ENCODE assay signal across 1 cellular context in genomic region chr16:84062734-84063640, GRCh38.
TF ChIP-seq lines count a peak whose summit lies in the region.

No MANE protein-coding gene starts in this region.

TF ChIP-seq in HEK293, 187 proteins besides CTCF, POLR2A, EP300 and RAD21 (continued from another document):
- TF ChIP-seq PATZ1 (tag by site-specific recombination; IDR thresholded peaks at IDR 0.05) (peak; percentile 51; the same call in 1 of the 2 replicates), ZNF311 (tag by site-specific recombination; IDR thresholded peaks at IDR 0.05; ENCODE audit: borderline replicate concordance) (no peak), SP7 (tag by site-specific recombination; IDR thresholded peaks at IDR 0.05) (0 out of 2 replicates have a peak, but pooled peaks have one; percentile 38), ZNF76 (tag by site-specific recombination; IDR thresholded peaks at IDR 0.05; ENCODE audit: borderline replicate concordance, low read depth) (no peak), ZNF394 (tag by site-specific recombination; IDR thresholded peaks at IDR 0.05; ENCODE audit: borderline replicate concordance) (no peak), ZNF654 (tag by site-specific recombination; IDR thresholded peaks at IDR 0.05; ENCODE audit: low read depth) (peak; percentile 45), PRDM4 (tag by site-specific recombination; IDR thresholded peaks at IDR 0.05) (no peak), KLF16 (tag by site-specific recombination; IDR thresholded peaks at IDR 0.05) (no peak), YY2 (tag by site-specific recombination; IDR thresholded peaks at IDR 0.05) (no peak), ZNF660 (tag by site-specific recombination; IDR thresholded peaks at IDR 0.05) (peak; percentile 59; the same call in 1 of the 2 replicates), ZNF24 (tag by site-specific recombination; IDR thresholded peaks at IDR 0.05) (no peak), INSM2 (tag by site-specific recombination; IDR thresholded peaks at IDR 0.05) (no peak), ZNF274 (IDR thresholded peaks at IDR 0.05; ENCODE audit: low read length) (no peak), ZNF274 (tag by site-specific recombination; IDR thresholded peaks at IDR 0.05; ENCODE audit: borderline replicate concordance) (no peak), ZBTB21 (tag by site-specific recombination; IDR thresholded peaks at IDR 0.05) (no peak), RBAK (tag by site-specific recombination; IDR thresholded peaks at IDR 0.05) (no peak), ZNF169 (tag by site-specific recombination; IDR thresholded peaks at IDR 0.05) (no peak), ZNF510 (tag by site-specific recombination; IDR thresholded peaks at IDR 0.05; ENCODE audit: insufficient replicate concordance) (no peak), IKZF3 (tag by site-specific recombination; IDR thresholded peaks at IDR 0.05) (peak; percentile 37; the same call in 1 of the 2 replicates), ZNF555 (tag by site-specific recombination; conservative IDR thresholded peaks at IDR 0.05) (no peak), KLF10 (tag by site-specific recombination; IDR thresholded peaks at IDR 0.05) (no peak), GLIS1 (tag by site-specific recombination; IDR thresholded peaks at IDR 0.05) (no peak), ZFHX2 (tag by site-specific recombination; conservative IDR thresholded peaks at IDR 0.05) (peak; percentile 30), ZNF248 (tag by site-specific recombination; IDR thresholded peaks at IDR 0.05) (no peak), ZNF777 (tag by site-specific recombination; IDR thresholded peaks at IDR 0.05; ENCODE audit: borderline replicate concordance) (no peak), REPIN1 (tag by site-specific recombination; IDR thresholded peaks at IDR 0.05; ENCODE audit: low read depth) (no peak), ZSCAN16 (tag by site-specific recombination; IDR thresholded peaks at IDR 0.05) (no peak), ZNF561 (tag by site-specific recombination; IDR thresholded peaks at IDR 0.05; ENCODE audit: borderline replicate concordance) (0 out of 2 replicates have a peak, but pooled peaks have one; percentile 36), ZNF157 (tag by site-specific recombination; IDR thresholded peaks at IDR 0.05) (no peak), SP3 (tag by site-specific recombination; IDR thresholded peaks at IDR 0.05) (no peak), ZNF292 (tag by site-specific recombination; IDR thresholded peaks at IDR 0.05; ENCODE audit: borderline replicate concordance, low read depth) (no peak), ZSCAN5A (tag by site-specific recombination; IDR thresholded peaks at IDR 0.05) (no peak), ZNF16 (tag by site-specific recombination; IDR thresholded peaks at IDR 0.05; ENCODE audit: low read depth) (no peak), GLI4 (tag by site-specific recombination; IDR thresholded peaks at IDR 0.05) (no peak)
- TF ChIP-seq, protein P1, sequence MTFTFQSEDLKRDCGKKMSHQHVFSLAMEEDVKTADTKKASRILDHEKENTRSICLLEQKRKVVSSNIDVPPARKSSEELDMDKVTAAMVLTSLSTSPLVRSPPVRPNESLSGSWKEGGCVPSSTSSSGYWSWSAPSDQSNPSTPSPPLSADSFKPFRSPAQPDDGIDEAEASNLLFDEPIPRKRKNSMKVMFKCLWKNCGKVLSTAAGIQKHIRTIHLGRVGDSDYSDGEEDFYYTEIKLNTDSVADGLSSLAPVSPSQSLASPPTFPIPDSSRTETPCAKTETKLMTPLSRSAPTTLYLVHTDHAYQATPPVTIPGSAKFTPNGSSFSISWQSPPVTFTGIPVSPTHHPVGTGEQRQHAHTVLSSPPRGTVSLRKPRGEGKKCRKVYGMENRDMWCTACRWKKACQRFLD (tag by site-specific recombination; IDR thresholded peaks at IDR 0.05), result no peak
- TF ChIP-seq, protein P2, sequence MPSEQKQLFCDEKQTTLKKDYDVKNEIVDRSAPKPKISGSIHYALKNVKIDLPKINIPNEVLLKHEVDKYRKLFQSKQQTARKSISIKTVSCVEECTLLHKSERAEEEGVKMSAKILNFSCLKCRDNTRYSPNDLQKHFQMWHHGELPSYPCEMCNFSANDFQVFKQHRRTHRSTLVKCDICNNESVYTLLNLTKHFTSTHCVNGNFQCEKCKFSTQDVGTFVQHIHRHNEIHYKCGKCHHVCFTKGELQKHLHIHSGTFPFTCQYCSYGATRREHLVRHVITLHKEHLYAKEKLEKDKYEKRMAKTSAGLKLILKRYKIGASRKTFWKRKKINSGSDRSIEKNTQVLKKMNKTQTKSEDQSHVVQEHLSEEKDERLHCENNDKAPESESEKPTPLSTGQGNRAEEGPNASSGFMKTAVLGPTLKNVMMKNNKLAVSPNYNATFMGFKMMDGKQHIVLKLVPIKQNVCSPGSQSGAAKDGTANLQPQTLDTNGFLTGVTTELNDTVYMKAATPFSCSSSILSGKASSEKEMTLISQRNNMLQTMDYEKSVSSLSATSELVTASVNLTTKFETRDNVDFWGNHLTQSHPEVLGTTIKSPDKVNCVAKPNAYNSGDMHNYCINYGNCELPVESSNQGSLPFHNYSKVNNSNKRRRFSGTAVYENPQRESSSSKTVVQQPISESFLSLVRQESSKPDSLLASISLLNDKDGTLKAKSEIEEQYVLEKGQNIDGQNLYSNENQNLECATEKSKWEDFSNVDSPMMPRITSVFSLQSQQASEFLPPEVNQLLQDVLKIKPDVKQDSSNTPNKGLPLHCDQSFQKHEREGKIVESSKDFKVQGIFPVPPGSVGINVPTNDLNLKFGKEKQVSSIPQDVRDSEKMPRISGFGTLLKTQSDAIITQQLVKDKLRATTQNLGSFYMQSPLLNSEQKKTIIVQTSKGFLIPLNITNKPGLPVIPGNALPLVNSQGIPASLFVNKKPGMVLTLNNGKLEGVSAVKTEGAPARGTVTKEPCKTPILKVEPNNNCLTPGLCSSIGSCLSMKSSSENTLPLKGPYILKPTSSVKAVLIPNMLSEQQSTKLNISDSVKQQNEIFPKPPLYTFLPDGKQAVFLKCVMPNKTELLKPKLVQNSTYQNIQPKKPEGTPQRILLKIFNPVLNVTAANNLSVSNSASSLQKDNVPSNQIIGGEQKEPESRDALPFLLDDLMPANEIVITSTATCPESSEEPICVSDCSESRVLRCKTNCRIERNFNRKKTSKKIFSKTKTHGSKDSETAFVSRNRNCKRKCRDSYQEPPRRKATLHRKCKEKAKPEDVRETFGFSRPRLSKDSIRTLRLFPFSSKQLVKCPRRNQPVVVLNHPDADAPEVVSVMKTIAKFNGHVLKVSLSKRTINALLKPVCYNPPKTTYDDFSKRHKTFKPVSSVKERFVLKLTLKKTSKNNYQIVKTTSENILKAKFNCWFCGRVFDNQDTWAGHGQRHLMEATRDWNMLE (tag by site-specific recombination; conservative IDR thresholded peaks at IDR 0.05; ENCODE audit: low read depth), result no peak
- TF ChIP-seq, protein P3, sequence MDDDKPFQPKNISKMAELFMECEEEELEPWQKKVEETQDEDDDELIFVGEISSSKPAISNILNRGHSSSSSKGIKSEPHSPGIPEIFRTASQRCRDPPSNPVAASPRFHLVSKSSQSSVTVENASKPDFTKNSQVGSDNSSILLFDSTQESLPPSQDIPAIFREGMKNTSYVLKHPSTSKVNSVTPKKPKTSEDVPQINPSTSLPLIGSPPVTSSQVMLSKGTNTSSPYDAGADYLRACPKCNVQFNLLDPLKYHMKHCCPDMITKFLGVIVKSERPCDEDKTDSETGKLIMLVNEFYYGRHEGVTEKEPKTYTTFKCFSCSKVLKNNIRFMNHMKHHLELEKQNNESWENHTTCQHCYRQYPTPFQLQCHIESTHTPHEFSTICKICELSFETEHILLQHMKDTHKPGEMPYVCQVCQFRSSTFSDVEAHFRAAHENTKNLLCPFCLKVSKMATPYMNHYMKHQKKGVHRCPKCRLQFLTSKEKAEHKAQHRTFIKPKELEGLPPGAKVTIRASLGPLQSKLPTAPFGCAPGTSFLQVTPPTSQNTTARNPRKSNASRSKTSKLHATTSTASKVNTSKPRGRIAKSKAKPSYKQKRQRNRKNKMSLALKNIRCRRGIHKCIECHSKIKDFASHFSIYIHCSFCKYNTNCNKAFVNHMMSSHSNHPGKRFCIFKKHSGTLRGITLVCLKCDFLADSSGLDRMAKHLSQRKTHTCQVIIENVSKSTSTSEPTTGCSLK (tag by site-specific recombination; IDR thresholded peaks at IDR 0.05), result no peak
TF ChIP-seq in HEK293: peak in this region for 8.
